11 cellular contexts compared by ENCODE assay signal in genomic region chr19:55085923-55086715, GRCh38. TPM values are rescaled to one million over a fixed set of nuclear protein-coding genes. Genes with fewer than 3 reads are reported as not detected.
A peak's percentile ranks its signal among the peaks of the same experiment; 100 is the strongest.
DNase-seq lines count a peak whose midpoint lies in the region; ATAC-seq and TF ChIP-seq lines count a peak whose summit lies in the region.
"Had no signal": no experiment of that assay in that cellular context is flagged by ENCODE, and none has a peak within 500 bp of the region (broad histone marks: within the 10 kb centered on the region; RNA-seq: fewer than 3 reads in every experiment).

No MANE protein-coding gene starts in this region.

- 0 out of 2 replicates have a peak, but pooled peaks cover 13% of the 10 kb centered on the region for H4K20me1 ChIP-seq in Karpas-422 (ENCODE audit: insufficient read depth, low read depth, low read length)

- H3K4me2 ChIP-seq in Karpas-422 (ENCODE audit: low read depth, low read length, poor library complexity, severe bottlenecking), result no peak overlapping the region

- 23 to 29% methylated on average over 35 of the region's 35 CpGs for WGBS in heart right ventricle, 2 donors

- no peaks in the 10 kb centered on the region for H3K79me2 ChIP-seq in Karpas-422 (ENCODE audit: low read length)

- H2AFZ ChIP-seq in Karpas-422 (ENCODE audit: low read length), result no peak overlapping the region

- H3K4me1 Mint-ChIP-seq in natural killer cell treated with Interleukin-12 subunit alpha and Interleukin-12 subunit beta and Interleukin-15 and Interleukin-18, amount 100 ng/mL, for 72 hours (ENCODE audit: low read depth in 2 of 2), result peaks cover 34 to 37% of the 10 kb centered on the region in 2 donors

- H3K9me2 ChIP-seq in Karpas-422 (replicated peaks; ENCODE audit: insufficient read depth, low read length), result no peaks in the 10 kb centered on the region

- DNase-seq in heart right ventricle (no peak), Right ventricle myocardium inferior (ENCODE audit: missing footprints) (no peak), epithelial cell of proximal tubule (ENCODE audit: low read depth) (no peak), upper lobe of right lung (no peak), COLO668 (lab: John Stamatoyannopoulos, UW; ENCODE audit: unreplicated experiment) (no peak), Karpas-422 (no peak)
- DNase-seq in natural killer cell treated with Interleukin-12 subunit alpha and Interleukin-12 subunit beta and Interleukin-15 and Interleukin-18, amount 100 ng/mL, for 72 hours (ENCODE audit: low spot score), result peak; percentile 58
- DNase-seq: NCI-H1092 treated with DMSO at 0.1 percent for 48 hours had no signal

- H3K9me3 ChIP-seq in heart right ventricle (no peaks in the 10 kb centered on the region), upper lobe of right lung (no peaks in the 10 kb centered on the region), Karpas-422 (ENCODE audit: low read length) (no peaks in the 10 kb centered on the region)

- H3K36me3 ChIP-seq in heart right ventricle, result peaks cover 0 to 16% (median 8%) of the 10 kb centered on the region in 9 donors
- peaks cover 6% of the 10 kb centered on the region for H3K36me3 ChIP-seq in upper lobe of right lung
- peaks cover 33% of the 10 kb centered on the region for H3K36me3 ChIP-seq in Karpas-422 (ENCODE audit: insufficient read depth, low read length)

- H3K4me1 ChIP-seq in heart right ventricle (peaks cover 13 to 54% (median 35%) of the 10 kb centered on the region in 9 donors), upper lobe of right lung (peaks cover 34% of the 10 kb centered on the region), Karpas-422 (ENCODE audit: low read length) (no peaks in the 10 kb centered on the region)

- TF ChIP-seq CTCF in heart right ventricle (IDR thresholded peaks at IDR 0.05) (no peak), epithelial cell of proximal tubule (conservative IDR thresholded peaks at IDR 0.05; ENCODE audit: low read depth, low read length) (no peak), upper lobe of right lung (IDR thresholded peaks at IDR 0.05) (no peak)

- no peak overlapping the region for H3K27ac Mint-ChIP-seq in natural killer cell treated with Interleukin-12 subunit alpha and Interleukin-12 subunit beta and Interleukin-15 and Interleukin-18, amount 100 ng/mL, for 72 hours
- H3K27ac Mint-ChIP-seq: activated naive CD4-positive, alpha-beta T cell treated with anti-CD3 and anti-CD28 coated beads, Interleukin-2, amount 50 U/mL, for 72 hours had no signal

- no peak overlapping the region for H3K9ac ChIP-seq in Karpas-422 (ENCODE audit: low read length)

- peaks cover 3% of the 10 kb centered on the region for H3K9me3 Mint-ChIP-seq in natural killer cell treated with Interleukin-12 subunit alpha and Interleukin-12 subunit beta and Interleukin-15 and Interleukin-18, amount 100 ng/mL, for 72 hours

- no peak for ATAC-seq in heart right ventricle
- no peak for ATAC-seq in Right ventricle myocardium inferior
- no peak for ATAC-seq in natural killer cell treated with Interleukin-12 subunit alpha and Interleukin-12 subunit beta and Interleukin-15 and Interleukin-18, amount 100 ng/mL, for 72 hours
- ATAC-seq in upper lobe of right lung, result no peak
- no peak for ATAC-seq in HG02973 (IDR thresholded peaks at IDR 0.05; ENCODE audit: unreplicated experiment)

- H3K4me3 ChIP-seq in heart right ventricle, result peak overlapping the region; percentile 5 to 68 (median 56)
- peak overlapping the region; percentile 57 for H3K4me3 ChIP-seq in epithelial cell of proximal tubule (ENCODE audit: low read depth, low read length)
- H3K4me3 ChIP-seq in upper lobe of right lung, result peak overlapping the region; percentile 51
- no peak overlapping the region for H3K4me3 ChIP-seq in Karpas-422 (ENCODE audit: low read length)

- H3K27me3 ChIP-seq in heart right ventricle (peaks cover 17 to 74% (median 52%) of the 10 kb centered on the region in 7 donors), upper lobe of right lung (peaks cover 30% of the 10 kb centered on the region), Karpas-422 (ENCODE audit: low read length) (no peaks in the 10 kb centered on the region)

- H3K4me3 Mint-ChIP-seq in natural killer cell treated with Interleukin-12 subunit alpha and Interleukin-12 subunit beta and Interleukin-15 and Interleukin-18, amount 100 ng/mL, for 72 hours, result no peak overlapping the region

- intact Hi-C loops in heart right ventricle (cut with DNase I), result loop anchor here in 1 of 10 donors (2.0 kb wide), 1 partner anchor 31 kb away; the partner anchor contains the start of gene PPP1R12C
- intact Hi-C loops in Right ventricle myocardium inferior (cut with DNase I), result loop anchor here (2.0 kb wide), 1 partner anchor 27 kb away; no protein-coding TSS in a partner anchor
- intact Hi-C loops in upper lobe of right lung (cut with DNase I), result no loop called here

- peaks cover 21 to 24% of the 10 kb centered on the region in 2 donors for H3K27me3 Mint-ChIP-seq in natural killer cell treated with Interleukin-12 subunit alpha and Interleukin-12 subunit beta and Interleukin-15 and Interleukin-18, amount 100 ng/mL, for 72 hours

- no peaks in the 10 kb centered on the region for H3K36me3 Mint-ChIP-seq in natural killer cell treated with Interleukin-12 subunit alpha and Interleukin-12 subunit beta and Interleukin-15 and Interleukin-18, amount 100 ng/mL, for 72 hours

- peak overlapping the region in 3 of 10 donors; percentile 23 to 64 (median 43) for H3K27ac ChIP-seq in heart right ventricle
- H3K27ac ChIP-seq in upper lobe of right lung, result no peak overlapping the region
- H3K27ac ChIP-seq in Karpas-422 (ENCODE audit: low read length), result no peak overlapping the region
- H3K27ac ChIP-seq: C4-2B had no signal

RNA-seq across cellular contexts. Expression of gene EPS8L1, which starts 10.4 kb away (rescaled TPM):
- total RNA-seq in heart right ventricle, result 1 to 10 TPM in 5 of 10 donors, under 1 TPM in 4, not detected in 1; 0.53 to 2.7 (median 1.1) TPM
- polyA plus RNA-seq in heart right ventricle, result 1 to 10 TPM; 3.7 to 7.9 TPM
- 1.9 TPM for total RNA-seq in Right ventricle myocardium inferior
- 17.3 and 33.8 TPM in 2 replicates for total RNA-seq in epithelial cell of proximal tubule
- 1 to 10 TPM; 1.3 to 8.7 TPM for total RNA-seq in natural killer cell treated with Interleukin-12 subunit alpha and Interleukin-12 subunit beta and Interleukin-15 and Interleukin-18, amount 100 ng/mL, for 72 hours
- 35.6 TPM for total RNA-seq in upper lobe of right lung
- not detected in 2 replicates for total RNA-seq in Karpas-422 (2014; rRNA removed; shearing (Covaris generic); ENCODE audit: low replicate concordance)

RNA-seq across cellular contexts. Expression of gene RDH13, which starts 23.2 kb away (rescaled TPM):
- 10 to 100 TPM; 32.4 to 72.0 (median 54.5) TPM for total RNA-seq in heart right ventricle
- polyA plus RNA-seq in heart right ventricle, result 10 to 100 TPM; 21.4 to 36.1 TPM
- 47.8 TPM for total RNA-seq in Right ventricle myocardium inferior
- 13.8 and 21.1 TPM in 2 replicates for total RNA-seq in epithelial cell of proximal tubule
- total RNA-seq in natural killer cell treated with Interleukin-12 subunit alpha and Interleukin-12 subunit beta and Interleukin-15 and Interleukin-18, amount 100 ng/mL, for 72 hours, result 10 to 100 TPM; 13.4 to 31.0 TPM
- 30.0 TPM for total RNA-seq in upper lobe of right lung
- total RNA-seq in Karpas-422 (2014; rRNA removed; shearing (Covaris generic); ENCODE audit: low replicate concordance), result 16.4 and 23.8 TPM in 2 replicates

RNA-seq across cellular contexts. Expression of gene PPP1R12C, which starts 31.3 kb away (rescaled TPM):
- total RNA-seq in heart right ventricle, result 100 to 1,000 TPM; 134 to 242 (median 193) TPM
- polyA plus RNA-seq in heart right ventricle, result 100 to 1,000 TPM; 223 to 283 TPM
- 140 TPM for total RNA-seq in Right ventricle myocardium inferior
- 53.8 and 68.7 TPM in 2 replicates for total RNA-seq in epithelial cell of proximal tubule
- 100 to 1,000 TPM; 157 to 251 TPM for total RNA-seq in natural killer cell treated with Interleukin-12 subunit alpha and Interleukin-12 subunit beta and Interleukin-15 and Interleukin-18, amount 100 ng/mL, for 72 hours
- total RNA-seq in upper lobe of right lung, result 120 TPM
- total RNA-seq in Karpas-422 (2014; rRNA removed; shearing (Covaris generic); ENCODE audit: low replicate concordance), result 81.8 and 267 TPM in 2 replicates

RNA-seq across cellular contexts. Expression of gene GP6, which starts 48.1 kb away (rescaled TPM):
- total RNA-seq in heart right ventricle, result under 1 TPM; 0.37 to 0.73 (median 0.46) TPM
- 1 to 10 TPM in 1 of 2 donors, under 1 TPM in 1; 0.58 to 1.5 TPM for polyA plus RNA-seq in heart right ventricle
- 0.49 TPM for total RNA-seq in Right ventricle myocardium inferior
- total RNA-seq in epithelial cell of proximal tubule, result not detected in 2 replicates
- total RNA-seq in natural killer cell treated with Interleukin-12 subunit alpha and Interleukin-12 subunit beta and Interleukin-15 and Interleukin-18, amount 100 ng/mL, for 72 hours, result under 1 TPM in 1 of 2 donors, not detected in 1; 0.22 TPM
- 0.32 TPM for total RNA-seq in upper lobe of right lung
- total RNA-seq in Karpas-422 (2014; rRNA removed; shearing (Covaris generic); ENCODE audit: low replicate concordance), result 0.26 TPM in 1 of 2 replicates, not detected in the other
